29 cellular contexts compared by ENCODE assay signal in the genomic region with DNA sequence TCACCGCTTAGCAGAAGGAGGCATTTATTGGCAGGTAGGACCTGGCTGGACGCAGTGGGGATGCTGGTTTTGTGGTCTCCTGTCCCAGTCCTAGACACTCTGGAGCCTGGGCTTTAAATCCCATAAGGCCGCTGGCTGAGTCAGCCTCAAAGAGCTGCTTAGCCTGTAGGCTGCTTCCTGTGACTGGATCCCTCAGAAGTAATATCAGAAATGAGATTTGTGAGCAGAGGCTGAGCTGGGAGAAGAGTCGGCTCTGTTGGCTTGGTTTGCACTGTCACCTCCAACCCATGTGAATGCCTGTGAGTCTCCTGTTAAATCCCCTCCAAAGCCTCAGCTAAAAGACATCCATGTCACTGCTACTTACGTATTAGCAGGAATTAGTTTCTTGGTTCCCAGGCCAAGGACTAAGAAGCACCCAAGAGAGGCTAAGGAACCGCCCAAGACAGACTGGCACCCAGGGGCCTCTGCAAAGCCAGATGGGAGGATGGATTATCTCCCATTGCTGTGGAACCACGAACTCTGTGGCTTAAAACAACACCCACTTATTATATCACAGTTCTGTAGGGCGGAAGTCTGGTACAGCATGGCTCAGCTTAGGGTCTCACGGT.
DNase-seq lines count a peak whose midpoint lies in the region; ATAC-seq, FAIRE-seq and TF ChIP-seq lines count a peak whose summit lies in the region.
"Had no signal": no experiment of that assay in that cellular context is flagged by ENCODE, and none has a peak within 500 bp of the region (broad histone marks: within the 10 kb centered on the region; RNA-seq: fewer than 3 reads in every experiment).

No MANE protein-coding gene starts in this region.

- no peak overlapping the region for H3K9ac ChIP-seq in mesenchymal stem cell (ENCODE audit: low read length)

- H3K4ac ChIP-seq in mesenchymal stem cell (ENCODE audit: low read depth in 1 of 2, low read length in 2 of 2) = no peak overlapping the region

- WGBS in mesenchymal stem cell = 87% methylated on average over 9 of the region's 9 CpGs

- H3K9me3 ChIP-seq in SJCRH30 (replicated peaks) (no peaks in the 10 kb centered on the region), mesenchymal stem cell (ENCODE audit: control insufficient read depth, low read length) (no peaks in the 10 kb centered on the region)
- H3K9me3 ChIP-seq: A549, body of pancreas, Peyer's patch, thyroid gland had no signal

- no peak overlapping the region for H4K91ac ChIP-seq in mesenchymal stem cell (ENCODE audit: low read length)

- no peak overlapping the region for H2BK15ac ChIP-seq in mesenchymal stem cell (ENCODE audit: low read depth, poor library complexity, severe bottlenecking)

- no peaks in the 10 kb centered on the region for H3K79me1 ChIP-seq in mesenchymal stem cell (replicated peaks; ENCODE audit: low read length, poor library complexity, severe bottlenecking)

- H3K36me3 ChIP-seq in SJCRH30 (no peaks in the 10 kb centered on the region), mesenchymal stem cell (ENCODE audit: control insufficient read depth in 1 of 2, insufficient read depth in 2 of 2, low read depth in 1 of 2, low read length in 2 of 2) (no peaks in the 10 kb centered on the region), H7 (replicated peaks; ENCODE audit: control insufficient read depth, insufficient read depth, low read length) (no peaks in the 10 kb centered on the region)
- H3K36me3 ChIP-seq: Peyer's patch, thyroid gland had no signal

- no peak for FAIRE-seq in H54 (lab: Jason Lieb, UNC)
- FAIRE-seq: A549, GM18507, small intestine had no signal

- TF ChIP-seq POLR2A in H54 (IDR thresholded peaks at IDR 0.05; ENCODE audit: low read depth, low read length) = no peak

- H2AK5ac ChIP-seq in mesenchymal stem cell (ENCODE audit: low read length, severe bottlenecking) = peak overlapping the region; percentile 5

- H2AFZ ChIP-seq in mesenchymal stem cell (ENCODE audit: low read depth, low read length) = no peak overlapping the region

- no peak overlapping the region for H3K14ac ChIP-seq in mesenchymal stem cell (ENCODE audit: low read length in 2 of 2)

- H3K4me3 ChIP-seq in SJCRH30 = no peak overlapping the region
- H3K4me3 ChIP-seq in mesenchymal stem cell (ENCODE audit: insufficient read depth in 1 of 2, low read depth in 1 of 2, low read length in 2 of 2) = no peak overlapping the region
- H3K4me3 ChIP-seq in H7 (ENCODE audit: insufficient read depth, low read depth, low read length) = no peak overlapping the region
- H3K4me3 ChIP-seq: A549, body of pancreas, dorsolateral prefrontal cortex, Peyer's patch, thyroid gland had no signal

- no peak overlapping the region for H3K23ac ChIP-seq in mesenchymal stem cell (ENCODE audit: low read length in 2 of 2)

- no peak overlapping the region for H2BK120ac ChIP-seq in mesenchymal stem cell (ENCODE audit: low read depth, low read length)

- H3K4me1 ChIP-seq in SJCRH30 = peaks cover 75% of the 10 kb centered on the region
- H3K4me1 ChIP-seq in mesenchymal stem cell (ENCODE audit: control insufficient read depth, insufficient read depth, low read depth, low read length) = peaks cover 15% of the 10 kb centered on the region
- H3K4me1 ChIP-seq: A549, body of pancreas, Peyer's patch, thyroid gland had no signal

- no peak overlapping the region for H3K18ac ChIP-seq in mesenchymal stem cell (ENCODE audit: low read depth in 1 of 2, low read length in 2 of 2)

- ATAC-seq in HG03521 (IDR thresholded peaks at IDR 0.05; ENCODE audit: unreplicated experiment) = no peak
- ATAC-seq: A549; activated CD4-positive, CD25-positive, alpha-beta regulatory T cell treated with anti-CD3 and anti-CD28 coated beads, Interleukin-2, amount 50 U/mL, for 24 hours; body of pancreas; left ventricle myocardium superior; stimulated activated naive CD8-positive, alpha-beta T cell treated with anti-CD3 and anti-CD28 coated beads, Interleukin-15, amount 100 ng/mL, for 72 hours had no signal

- H2BK12ac ChIP-seq in mesenchymal stem cell (ENCODE audit: low read length in 2 of 2) = no peak overlapping the region

- H3K27me3 ChIP-seq in SJCRH30 (no peaks in the 10 kb centered on the region), mesenchymal stem cell (ENCODE audit: control insufficient read depth in 1 of 2, insufficient read depth in 1 of 2, low read length in 2 of 2) (peaks cover 0 to 8% of the 10 kb centered on the region in 2 experiments), H7 (ENCODE audit: control insufficient read depth, insufficient read depth, low read length) (no peaks in the 10 kb centered on the region)
- H3K27me3 ChIP-seq: body of pancreas, Peyer's patch, thyroid gland had no signal

- H3K4me2 ChIP-seq in mesenchymal stem cell (ENCODE audit: low read length, poor library complexity, severe bottlenecking) = no peak overlapping the region
- H3K4me2 ChIP-seq: A549 had no signal

- H4K8ac ChIP-seq in mesenchymal stem cell (ENCODE audit: low read length) = no peak overlapping the region

- DNase-seq in AG08395 (ENCODE audit: low spot score) (peak; percentile 25), H54 (ENCODE audit: insufficient read length, low spot score) (peak; percentile 28), SJCRH30 (peak in 1 of 2 experiments; percentile 60), mesenchymal stem cell (no peak), NCI-H2029 (lab: John Stamatoyannopoulos, UW) (no peak), kidney glomerular epithelial cell (lab: John Stamatoyannopoulos, UW) (no peak), H7 (no peak)
- DNase-seq: activated CD4-positive, alpha-beta memory T cell treated with anti-CD3 and anti-CD28 coated beads for 36 hours; activated gamma-delta T cell treated with Interleukin-2 at 50 U/mL for 16 hours; activated T-cell treated with anti-CD3 and anti-CD28 coated beads, Interleukin-2, amount 50 U/mL, for 1 hour; body of pancreas; dorsolateral prefrontal cortex; left ventricle myocardium superior; naive B cell; NCI-H1092 treated with DMSO at 0.1 percent for 48 hours; NCI-H1930; NCI-H526; nucleus accumbens; Peyer's patch; small intestine; stimulated activated CD4-positive, alpha-beta T cell treated with anti-CD3 and anti-CD28 coated beads, Interleukin-1b, Interleukin-23, amount 100 ng/mL, for 48 hours; stimulated activated CD8-positive, alpha-beta memory T cell treated with anti-CD3 and anti-CD28 coated beads, Interleukin-4, amount 100 ng/mL, for 48 hours; stimulated activated naive CD8-positive, alpha-beta T cell treated with anti-CD3 and anti-CD28 coated beads, Interleukin-15, amount 100 ng/mL, for 72 hours; T-helper 1 cell; thyroid gland had no signal

- no peak overlapping the region for H2BK5ac ChIP-seq in mesenchymal stem cell (ENCODE audit: low read depth, low read length, poor library complexity, severe bottlenecking)

- H3K27ac ChIP-seq in SJCRH30 (peak overlapping the region; percentile 39), mesenchymal stem cell (ENCODE audit: low read length, poor library complexity, severe bottlenecking) (no peak overlapping the region)
- H3K27ac ChIP-seq: A549, body of pancreas, dorsolateral prefrontal cortex, Peyer's patch, thyroid gland had no signal

Comparison
In these comparisons a context has a peak if more than half of its experiments do, and no peak if none do; other contexts are left out.
1. DNase-seq: peak in AG08395 (single experiment) and H54 (single experiment); none in mesenchymal stem cell (single experiment), NCI-H2029 (single experiment), kidney glomerular epithelial cell (single experiment) and H7 (single experiment).